Comparison of ENCODE assay signal across 14 cellular contexts in the genomic region with DNA sequence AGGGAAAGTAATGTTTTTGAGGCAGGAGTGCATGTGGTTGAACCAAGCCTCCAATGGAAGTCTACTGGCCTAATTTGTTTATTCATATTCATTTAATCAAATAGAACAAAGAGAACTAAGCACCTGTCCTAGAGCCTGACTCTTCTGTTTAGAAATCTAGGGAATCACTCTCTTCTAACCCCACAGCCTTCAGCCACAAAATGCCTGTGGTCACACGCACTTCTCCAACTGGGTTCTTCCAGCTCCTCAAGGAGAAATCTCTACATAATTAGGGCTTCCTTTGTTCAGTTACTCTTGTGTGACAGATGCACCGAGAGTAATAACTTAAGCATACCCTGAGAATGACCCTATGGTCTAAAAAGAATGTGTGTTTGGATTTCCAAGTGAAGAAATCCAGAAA.
DNase-seq lines count a peak whose midpoint lies in the region; ATAC-seq lines count a peak whose summit lies in the region.
"Had no signal": no experiment of that assay in that cellular context is flagged by ENCODE, and none has a peak within 500 bp of the region (broad histone marks: within the 10 kb centered on the region; RNA-seq: fewer than 3 reads in every experiment).

No MANE protein-coding gene starts in this region.

- H3K27me3 Mint-ChIP-seq in stimulated activated naive CD8-positive, alpha-beta T cell treated with anti-CD3 and anti-CD28 coated beads, Interleukin-15, Interleukin-2, amounts not matched to agents 100 ng/mL and 50 ng/mL, for 24 hours = peaks cover 16% of the 10 kb centered on the region
- peaks cover 25% of the 10 kb centered on the region for H3K27me3 Mint-ChIP-seq in stimulated activated naive CD8-positive, alpha-beta T cell treated with anti-CD3 and anti-CD28 coated beads, Interleukin-15, amount 100 ng/mL, for 72 hours

- H3K4me1 Mint-ChIP-seq in stimulated activated naive CD8-positive, alpha-beta T cell treated with anti-CD3 and anti-CD28 coated beads, Interleukin-15, Interleukin-2, amounts not matched to agents 100 ng/mL and 50 ng/mL, for 24 hours (ENCODE audit: low read depth) = peaks cover 62% of the 10 kb centered on the region
- peaks cover 56% of the 10 kb centered on the region for H3K4me1 Mint-ChIP-seq in stimulated activated naive CD8-positive, alpha-beta T cell treated with anti-CD3 and anti-CD28 coated beads, Interleukin-15, amount 100 ng/mL, for 72 hours
- H3K4me1 Mint-ChIP-seq: neural progenitor cell had no signal

- H3K4me3 Mint-ChIP-seq in stimulated activated naive CD8-positive, alpha-beta T cell treated with anti-CD3 and anti-CD28 coated beads, Interleukin-15, Interleukin-2, amounts not matched to agents 100 ng/mL and 50 ng/mL, for 24 hours = no peak overlapping the region
- no peak overlapping the region for H3K4me3 Mint-ChIP-seq in stimulated activated naive CD8-positive, alpha-beta T cell treated with anti-CD3 and anti-CD28 coated beads, Interleukin-15, amount 100 ng/mL, for 72 hours
- H3K4me3 Mint-ChIP-seq: activated CD4-positive, alpha-beta T cell treated with anti-CD3 and anti-CD28 coated beads, Interleukin-2, amount 10 ng/mL, durations not matched to agents 7 days and 5 days; neural progenitor cell had no signal

- peak overlapping the region; percentile 42 for H3K27ac Mint-ChIP-seq in stimulated activated naive CD8-positive, alpha-beta T cell treated with anti-CD3 and anti-CD28 coated beads, Interleukin-15, Interleukin-2, amounts not matched to agents 100 ng/mL and 50 ng/mL, for 24 hours
- peak overlapping the region in 1 of 2 donors; percentile 70 for H3K27ac Mint-ChIP-seq in stimulated activated naive CD8-positive, alpha-beta T cell treated with anti-CD3 and anti-CD28 coated beads, Interleukin-15, amount 100 ng/mL, for 72 hours
- H3K27ac Mint-ChIP-seq: activated CD4-positive, alpha-beta T cell treated with anti-CD3 and anti-CD28 coated beads, Interleukin-2, amount 10 ng/mL, durations not matched to agents 7 days and 5 days; neural progenitor cell had no signal

- H3K9me3 Mint-ChIP-seq in stimulated activated naive CD8-positive, alpha-beta T cell treated with anti-CD3 and anti-CD28 coated beads, Interleukin-15, Interleukin-2, amounts not matched to agents 100 ng/mL and 50 ng/mL, for 24 hours = peaks cover 9% of the 10 kb centered on the region
- H3K9me3 Mint-ChIP-seq in stimulated activated naive CD8-positive, alpha-beta T cell treated with anti-CD3 and anti-CD28 coated beads, Interleukin-15, amount 100 ng/mL, for 72 hours = peaks cover 31 to 35% of the 10 kb centered on the region in 2 donors

- intact Hi-C loops in Right ventricle myocardium inferior (cut with DNase I) = no loop called here

- H3K36me3 Mint-ChIP-seq in stimulated activated naive CD8-positive, alpha-beta T cell treated with anti-CD3 and anti-CD28 coated beads, Interleukin-15, Interleukin-2, amounts not matched to agents 100 ng/mL and 50 ng/mL, for 24 hours (ENCODE audit: low read depth) = peaks cover 15% of the 10 kb centered on the region
- H3K36me3 Mint-ChIP-seq: neural progenitor cell had no signal

- DNase-seq in stimulated activated naive CD8-positive, alpha-beta T cell treated with anti-CD3 and anti-CD28 coated beads, Interleukin-15, amount 100 ng/mL, for 72 hours = no peak
- peak; percentile 85 for DNase-seq in astrocyte of the hippocampus (ENCODE audit: low read depth, low spot score)
- no peak for DNase-seq in left lobe of liver (ENCODE audit: low spot score)
- no peak for DNase-seq in stimulated activated naive CD4-positive, alpha-beta T cell (lab: John Stamatoyannopoulos, UW)
- DNase-seq in Right ventricle myocardium inferior (ENCODE audit: missing footprints) = no peak
- DNase-seq: activated CD4-positive, alpha-beta T cell treated with anti-CD3 and anti-CD28 coated beads, Interleukin-2, amount 10 ng/mL, durations not matched to agents 7 days and 5 days; activated naive CD4-positive, alpha-beta T cell treated with Interleukin-2 at 50 U/mL for 16 hours; H7; NCI-H2081 treated with DMSO at 0.1 percent for 48 hours; SW 1271 had no signal

- ATAC-seq in stimulated activated naive CD8-positive, alpha-beta T cell treated with anti-CD3 and anti-CD28 coated beads, Interleukin-15, amount 100 ng/mL, for 72 hours = no peak
- peak; percentile 37 for ATAC-seq in left lobe of liver
- no peak for ATAC-seq in HG03571 (IDR thresholded peaks at IDR 0.05; ENCODE audit: unreplicated experiment)
- ATAC-seq in GM18858 (IDR thresholded peaks at IDR 0.05; ENCODE audit: unreplicated experiment) = no peak
- ATAC-seq in Right ventricle myocardium inferior = no peak
